ENCODE assay signal across 19 cellular contexts in the genomic region with DNA sequence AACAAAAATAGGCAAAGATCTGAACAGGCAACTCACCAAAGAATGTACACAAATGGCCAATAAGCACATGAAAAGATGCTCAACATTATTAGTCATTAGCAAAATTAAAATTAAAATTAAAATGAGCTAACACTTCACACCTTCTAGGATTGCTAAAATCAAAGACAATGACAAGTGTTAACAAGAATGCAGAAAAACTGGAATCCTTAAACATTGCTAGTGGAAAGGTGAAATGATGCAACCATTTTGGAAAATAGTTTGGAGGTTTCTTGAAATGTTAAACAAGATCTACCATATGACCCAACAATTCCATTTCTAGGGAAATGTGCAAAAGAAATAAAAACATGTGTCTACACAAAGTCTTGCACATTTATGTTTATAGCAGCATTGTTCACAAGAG.
A peak's percentile ranks its signal among the peaks of the same experiment; 100 is the strongest.
DNase-seq lines count a peak whose midpoint lies in the region; ATAC-seq, FAIRE-seq and TF ChIP-seq lines count a peak whose summit lies in the region.
"Had no signal": no experiment of that assay in that cellular context is flagged by ENCODE, and none has a peak within 500 bp of the region (broad histone marks: within the 10 kb centered on the region; RNA-seq: fewer than 3 reads in every experiment).

No MANE protein-coding gene starts in this region.

- no peaks in the 10 kb centered on the region for H3K9me3 ChIP-seq in vagina

- peak overlapping the region; percentile 11 for H3K27ac Mint-ChIP-seq in activated naive CD8-positive, alpha-beta T cell treated with anti-CD3 and anti-CD28 coated beads, Interleukin-2, amount 50 U/mL, for 24 hours
- no peak overlapping the region for H3K27ac Mint-ChIP-seq in activated naive CD8-positive, alpha-beta T cell treated with anti-CD3 and anti-CD28 coated beads for 36 hours
- peak overlapping the region; percentile 56; the same call in 1 of the 2 replicates for H3K27ac Mint-ChIP-seq in HFFc6
- H3K27ac Mint-ChIP-seq in progenitor cell of endocrine pancreas, result peak overlapping the region; percentile 18
- H3K27ac Mint-ChIP-seq in activated T-helper 17 cell treated with anti-CD3 and anti-CD28 coated beads, Interleukin-2, amount 50 U/mL, for 72 hours, result no peak overlapping the region
- H3K27ac Mint-ChIP-seq: CD8-positive, alpha-beta memory T cell had no signal

- H3K27me3 ChIP-seq in bronchial epithelial cell (ENCODE audit: control insufficient read depth, insufficient read depth, low read length), result no peaks in the 10 kb centered on the region
- H3K27me3 ChIP-seq in vagina, result no peaks in the 10 kb centered on the region
- H3K27me3 ChIP-seq: BLaER1 had no signal

- H3K27me3 Mint-ChIP-seq in activated naive CD8-positive, alpha-beta T cell treated with anti-CD3 and anti-CD28 coated beads, Interleukin-2, amount 50 U/mL, for 24 hours, result peaks cover 16% of the 10 kb centered on the region
- no peaks in the 10 kb centered on the region for H3K27me3 Mint-ChIP-seq in activated naive CD8-positive, alpha-beta T cell treated with anti-CD3 and anti-CD28 coated beads for 36 hours
- H3K27me3 Mint-ChIP-seq in HFFc6 (ENCODE audit: insufficient read depth) (peaks cover 11% of the 10 kb centered on the region), progenitor cell of endocrine pancreas (no peaks in the 10 kb centered on the region)
- no peaks in the 10 kb centered on the region for H3K27me3 Mint-ChIP-seq in activated T-helper 17 cell treated with anti-CD3 and anti-CD28 coated beads, Interleukin-2, amount 50 U/mL, for 72 hours

- DNase-seq in activated naive CD8-positive, alpha-beta T cell treated with anti-CD3 and anti-CD28 coated beads, Interleukin-2, amount 50 U/mL, for 24 hours, result no peak
- no peak for DNase-seq in activated naive CD8-positive, alpha-beta T cell treated with anti-CD3 and anti-CD28 coated beads for 36 hours
- no peak for DNase-seq in HFFc6
- DNase-seq in bronchial epithelial cell (ENCODE audit: low read depth), result peak; percentile 79
- no peak for DNase-seq in progenitor cell of endocrine pancreas (ENCODE audit: low spot score, unreplicated experiment)
- no peak for DNase-seq in vagina (ENCODE audit: extremely low spot score in 2 of 2)
- DNase-seq: AML-193; Caco-2; CD8-positive, alpha-beta memory T cell; DMS 273 treated with DMSO at 0.1 percent for 48 hours; DMS79; HCEC 1CT had no signal

- ATAC-seq in activated naive CD8-positive, alpha-beta T cell treated with anti-CD3 and anti-CD28 coated beads, Interleukin-2, amount 50 U/mL, for 24 hours, result no peak
- no peak for ATAC-seq in activated T-helper 17 cell treated with anti-CD3 and anti-CD28 coated beads, Interleukin-2, amount 50 U/mL, for 72 hours (replicated peaks)
- ATAC-seq in GM21390 (IDR thresholded peaks at IDR 0.05; ENCODE audit: unreplicated experiment), result no peak
- ATAC-seq: GM12878 had no signal

- H3K4me3 ChIP-seq in bronchial epithelial cell (ENCODE audit: low read depth, low read length) (no peak overlapping the region), vagina (no peak overlapping the region)
- H3K4me3 ChIP-seq: BLaER1, GM12878 had no signal

- H3K4me1 Mint-ChIP-seq in activated naive CD8-positive, alpha-beta T cell treated with anti-CD3 and anti-CD28 coated beads, Interleukin-2, amount 50 U/mL, for 24 hours, result peaks cover 17% of the 10 kb centered on the region
- H3K4me1 Mint-ChIP-seq in activated naive CD8-positive, alpha-beta T cell treated with anti-CD3 and anti-CD28 coated beads for 36 hours, result peaks cover 4% of the 10 kb centered on the region
- H3K4me1 Mint-ChIP-seq in HFFc6 (ENCODE audit: low read depth) (peaks cover 89% of the 10 kb centered on the region), progenitor cell of endocrine pancreas (ENCODE audit: low read depth) (peaks cover 26% of the 10 kb centered on the region)
- no peaks in the 10 kb centered on the region for H3K4me1 Mint-ChIP-seq in activated T-helper 17 cell treated with anti-CD3 and anti-CD28 coated beads, Interleukin-2, amount 50 U/mL, for 72 hours
- H3K4me1 Mint-ChIP-seq: CD8-positive, alpha-beta memory T cell had no signal

- H3K36me3 Mint-ChIP-seq in activated naive CD8-positive, alpha-beta T cell treated with anti-CD3 and anti-CD28 coated beads, Interleukin-2, amount 50 U/mL, for 24 hours (ENCODE audit: low read depth), result no peaks in the 10 kb centered on the region
- peaks cover 7% of the 10 kb centered on the region for H3K36me3 Mint-ChIP-seq in activated naive CD8-positive, alpha-beta T cell treated with anti-CD3 and anti-CD28 coated beads for 36 hours
- H3K36me3 Mint-ChIP-seq in HFFc6 (ENCODE audit: low read depth), result peaks cover 40% of the 10 kb centered on the region
- H3K36me3 Mint-ChIP-seq in progenitor cell of endocrine pancreas (ENCODE audit: insufficient read depth), result peaks cover 23% of the 10 kb centered on the region
- no peaks in the 10 kb centered on the region for H3K36me3 Mint-ChIP-seq in activated T-helper 17 cell treated with anti-CD3 and anti-CD28 coated beads, Interleukin-2, amount 50 U/mL, for 72 hours (ENCODE audit: low read depth)

- no peak for TF ChIP-seq CTCF in HFFc6 (IDR thresholded peaks at IDR 0.05)
- TF ChIP-seq CTCF in bronchial epithelial cell (IDR thresholded peaks at IDR 0.05; ENCODE audit: insufficient read depth, low read length, severe bottlenecking), result no peak
- TF ChIP-seq CTCF in progenitor cell of endocrine pancreas (IDR thresholded peaks at IDR 0.05; ENCODE audit: unreplicated experiment), result no peak
- TF ChIP-seq CTCF in vagina (IDR thresholded peaks at IDR 0.05), result no peak

- H3K36me3 ChIP-seq in bronchial epithelial cell (ENCODE audit: control insufficient read depth, insufficient read depth, low read length), result no peaks in the 10 kb centered on the region
- no peaks in the 10 kb centered on the region for H3K36me3 ChIP-seq in vagina
- H3K36me3 ChIP-seq: BLaER1 had no signal

- no peak for FAIRE-seq in bronchial epithelial cell (lab: Jason Lieb, UNC)
- FAIRE-seq: GM12878, H1 had no signal

- peaks cover 10% of the 10 kb centered on the region for H3K9me3 Mint-ChIP-seq in activated naive CD8-positive, alpha-beta T cell treated with anti-CD3 and anti-CD28 coated beads, Interleukin-2, amount 50 U/mL, for 24 hours
- peaks cover 11% of the 10 kb centered on the region for H3K9me3 Mint-ChIP-seq in activated naive CD8-positive, alpha-beta T cell treated with anti-CD3 and anti-CD28 coated beads for 36 hours
- peaks cover 24% of the 10 kb centered on the region for H3K9me3 Mint-ChIP-seq in HFFc6
- peaks cover 16% of the 10 kb centered on the region for H3K9me3 Mint-ChIP-seq in progenitor cell of endocrine pancreas (ENCODE audit: low read depth)
- no peaks in the 10 kb centered on the region for H3K9me3 Mint-ChIP-seq in activated T-helper 17 cell treated with anti-CD3 and anti-CD28 coated beads, Interleukin-2, amount 50 U/mL, for 72 hours

- no peak for TF ChIP-seq POLR2A in vagina (IDR thresholded peaks at IDR 0.05)

- H3K27ac ChIP-seq in vagina, result no peak overlapping the region
- H3K27ac ChIP-seq: 22Rv1, BLaER1, KMS-11 had no signal

- peaks cover 4% of the 10 kb centered on the region for H3K4me1 ChIP-seq in vagina
- H3K4me1 ChIP-seq: BLaER1 had no signal

- intact Hi-C loops in vagina (cut with DNase I), result no loop called here

- no peak overlapping the region for H3K4me3 Mint-ChIP-seq in activated naive CD8-positive, alpha-beta T cell treated with anti-CD3 and anti-CD28 coated beads, Interleukin-2, amount 50 U/mL, for 24 hours
- H3K4me3 Mint-ChIP-seq in activated naive CD8-positive, alpha-beta T cell treated with anti-CD3 and anti-CD28 coated beads for 36 hours, result no peak overlapping the region
- H3K4me3 Mint-ChIP-seq in HFFc6 (peak overlapping the region; percentile 11; the same call in 1 of the 2 replicates), progenitor cell of endocrine pancreas (ENCODE audit: low read depth) (no peak overlapping the region)
- no peak overlapping the region for H3K4me3 Mint-ChIP-seq in activated T-helper 17 cell treated with anti-CD3 and anti-CD28 coated beads, Interleukin-2, amount 50 U/mL, for 72 hours
- H3K4me3 Mint-ChIP-seq: CD8-positive, alpha-beta memory T cell had no signal

Comparison
In these comparisons a context has a peak if more than half of its experiments do, and no peak if none do; other contexts are left out.
1. H3K27ac Mint-ChIP-seq: peak in activated naive CD8-positive, alpha-beta T cell treated with anti-CD3 and anti-CD28 coated beads, Interleukin-2, amount 50 U/mL, for 24 hours (single experiment), HFFc6 (single experiment) and progenitor cell of endocrine pancreas (single experiment); none in activated naive CD8-positive, alpha-beta T cell treated with anti-CD3 and anti-CD28 coated beads for 36 hours (single experiment) and activated T-helper 17 cell treated with anti-CD3 and anti-CD28 coated beads, Interleukin-2, amount 50 U/mL, for 72 hours (single experiment).